In the genomic region with DNA sequence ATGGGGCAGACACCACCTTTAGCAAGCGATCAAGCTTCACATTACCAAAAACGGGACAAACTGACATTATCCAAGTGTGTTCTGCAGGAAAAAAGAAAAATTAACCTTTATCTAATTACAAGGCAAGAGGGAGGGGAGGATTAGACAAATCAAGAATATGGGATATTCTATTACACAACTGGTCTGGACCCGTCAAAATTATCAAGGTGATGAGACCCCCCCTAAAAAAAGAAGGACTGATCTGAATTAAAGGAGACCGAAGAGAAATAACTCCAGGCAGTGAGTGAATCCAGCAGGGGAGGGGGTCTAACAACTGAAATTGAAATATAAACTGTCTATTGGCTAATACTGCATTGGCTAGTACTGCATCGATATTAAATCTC, we compare ENCODE assay signal across 8 cellular contexts. TPM values are rescaled to one million over a fixed set of nuclear protein-coding genes. Genes with fewer than 3 reads are reported as not detected.
A peak's percentile ranks its signal among the peaks of the same experiment; 100 is the strongest.
DNase-seq lines count a peak whose midpoint lies in the region; FAIRE-seq and TF ChIP-seq lines count a peak whose summit lies in the region.

No MANE protein-coding gene starts in this region.

- H3K4me2 ChIP-seq in H9 (ENCODE audit: insufficient read depth, insufficient read length, low read length) = peak overlapping the region; percentile 67

- DNase-seq in H9 (no peak), glutamatergic neuron (no peak), middle frontal gyrus (ENCODE audit: extremely low spot score, low spot score) (no peak), cortex of kidney (lab: John Stamatoyannopoulos, UW) (no peak), frontal cortex (ENCODE audit: low spot score in 2 of 2) (no peak), HTR-8/SVneo (ENCODE audit: insufficient read length, low spot score) (no peak)

- no peak overlapping the region for H2BK120ac ChIP-seq in H9 (ENCODE audit: low read depth, low read length, poor library complexity, severe bottlenecking)

- TF ChIP-seq CTCF in H9 (conservative IDR thresholded peaks at IDR 0.05) (no peak), WI38 (IDR thresholded peaks at IDR 0.05; ENCODE audit: low read depth, low read length) (no peak), glutamatergic neuron (IDR thresholded peaks at IDR 0.05; ENCODE audit: partially characterized antibody, unreplicated experiment) (no peak)

- no CpG with 5 or more reads among the region's 5 CpGs for WGBS in H9 (ENCODE audit: extremely low coverage, insufficient read length, low lambda C conversion rate)

- H2BK20ac ChIP-seq in H9 (ENCODE audit: low read depth, low read length, poor library complexity, severe bottlenecking) = no peak overlapping the region

- H3K9ac ChIP-seq in H9 (ENCODE audit: extremely low read depth, insufficient read length, low read length) (peak overlapping the region; percentile 48), skeletal muscle tissue (ENCODE audit: low read depth in 1 of 3, low read length in 3 of 3) (peak overlapping the region; percentile 94 to 98 (median 97))

- no peak overlapping the region for H4K91ac ChIP-seq in H9 (ENCODE audit: insufficient read length, low read depth, low read length)

- H3K23ac ChIP-seq in H9 (ENCODE audit: insufficient read length, low read depth, low read length) = no peak overlapping the region

- H3K9me3 ChIP-seq in H9 (ENCODE audit: control insufficient read depth, low read depth, low read length) = no peaks in the 10 kb centered on the region
- no peaks in the 10 kb centered on the region for H3K9me3 ChIP-seq in skeletal muscle tissue (ENCODE audit: control insufficient read depth in 3 of 3, low read length in 3 of 3)

- H3K36me3 Mint-ChIP-seq in H9 (ENCODE audit: insufficient read depth in 1 of 3, low read depth in 3 of 3) (peaks cover 0 to 22% (median under 1%) of the 10 kb centered on the region in 3 experiments; a peak in 4 of 7 replicates), glutamatergic neuron (ENCODE audit: unreplicated experiment) (no peaks in the 10 kb centered on the region)

- peaks cover under 1 to 13% (median 12%) of the 10 kb centered on the region in 3 donors for H3K36me3 ChIP-seq in skeletal muscle tissue (ENCODE audit: control insufficient read depth in 3 of 3, insufficient read depth in 3 of 3, low read length in 3 of 3)

- no peak overlapping the region for H2BK5ac ChIP-seq in H9 (ENCODE audit: insufficient read length, low read length)

- H3K27ac ChIP-seq in H9 (ENCODE audit: insufficient read length, low read depth, low read length) (no peak overlapping the region), skeletal muscle tissue (ENCODE audit: low read depth, low read length) (peak overlapping the region; percentile 99)

- H2AFZ ChIP-seq in H9 (ENCODE audit: low read length) = no peak overlapping the region

- no peak overlapping the region for H3K4ac ChIP-seq in H9 (ENCODE audit: low read depth, low read length)

- no peak overlapping the region for H3K14ac ChIP-seq in H9 (ENCODE audit: insufficient read depth, low read length)

- no peaks in the 10 kb centered on the region for H3K27me3 ChIP-seq in H9 (ENCODE audit: insufficient read depth, low read length)
- no peaks in the 10 kb centered on the region for H3K27me3 ChIP-seq in skeletal muscle tissue (ENCODE audit: control insufficient read depth in 3 of 3, insufficient read depth in 3 of 3, low read length in 3 of 3)

- H4K8ac ChIP-seq in H9 (replicated peaks; ENCODE audit: insufficient read length, low read depth, low read length) = no peak overlapping the region

- H3K56ac ChIP-seq in H9 (ENCODE audit: insufficient read length, low read depth, low read length) = no peak overlapping the region

- H3K4me1 Mint-ChIP-seq in H9 (peaks cover 10 to 16% of the 10 kb centered on the region in 2 experiments), glutamatergic neuron (ENCODE audit: low read depth, unreplicated experiment) (peaks cover 13% of the 10 kb centered on the region)

- H3K27me3 Mint-ChIP-seq in H9 (ENCODE audit: low read depth) (no peaks in the 10 kb centered on the region), glutamatergic neuron (ENCODE audit: unreplicated experiment) (peaks cover 8% of the 10 kb centered on the region)

- H3K9me3 Mint-ChIP-seq in H9 (no peaks in the 10 kb centered on the region; a peak in 1 of 5 replicates), glutamatergic neuron (ENCODE audit: unreplicated experiment) (peaks cover 3% of the 10 kb centered on the region)

- no peaks in the 10 kb centered on the region for H3K79me1 ChIP-seq in H9 (ENCODE audit: insufficient read depth, low read depth, low read length, poor library complexity, severe bottlenecking)

- H2AK5ac ChIP-seq in H9 (ENCODE audit: insufficient read length, low read length) = no peak overlapping the region

- H2BK15ac ChIP-seq in H9 (ENCODE audit: low read depth, low read length) = no peak overlapping the region

- no peaks in the 10 kb centered on the region for H3K4me1 ChIP-seq in H9 (ENCODE audit: insufficient read depth, low read length)
- peaks cover 17 to 25% (median 23%) of the 10 kb centered on the region in 3 donors for H3K4me1 ChIP-seq in skeletal muscle tissue (ENCODE audit: control insufficient read depth in 3 of 3, insufficient read depth in 3 of 3, low read length in 3 of 3)

- H3K4me3 Mint-ChIP-seq in H9 (peak overlapping the region; percentile 94 to 95), glutamatergic neuron (ENCODE audit: unreplicated experiment) (peak overlapping the region; percentile 97)

- H4K20me1 ChIP-seq in H9 (ENCODE audit: control insufficient read depth, insufficient read depth, insufficient read length) = no peaks in the 10 kb centered on the region

- H3K4me3 ChIP-seq in WI38 (ENCODE audit: low read depth, low read length) = peak overlapping the region; percentile 70
- peak overlapping the region; percentile 80 to 94 (median 87) for H3K4me3 ChIP-seq in skeletal muscle tissue (ENCODE audit: low read length in 3 of 3)

- H3K18ac ChIP-seq in H9 (ENCODE audit: insufficient read length, low read depth, low read length) = no peak overlapping the region

- H3K27ac Mint-ChIP-seq in H9 = peak overlapping the region; percentile 97 to 99 (median 99); a peak in 6 of 7 replicates
- peak overlapping the region; percentile 95 for H3K27ac Mint-ChIP-seq in glutamatergic neuron (ENCODE audit: unreplicated experiment)

- no peak overlapping the region for H2BK12ac ChIP-seq in H9 (ENCODE audit: insufficient read length, low read depth, low read length)

- no peak for FAIRE-seq in frontal cortex (lab: Jason Lieb, UNC)
- no peak for FAIRE-seq in HTR-8/SVneo (lab: Jason Lieb, UNC)

- no peaks in the 10 kb centered on the region for H3K79me2 ChIP-seq in H9 (ENCODE audit: insufficient read depth, low read length)

- no peak overlapping the region for H3T11ph ChIP-seq in H9 (ENCODE audit: low read length)

- H3K23me2 ChIP-seq in H9 (ENCODE audit: insufficient read length, low read depth, low read length, poor library complexity, severe bottlenecking) = peaks cover 3% of the 10 kb centered on the region

- no peak overlapping the region for H4K5ac ChIP-seq in H9 (ENCODE audit: insufficient read length, low read depth, low read length)

RNA-seq across cellular contexts. Expression of a gene that starts 0.4 kb away (rescaled TPM):
- total RNA-seq in H9 (2021) (36.5 and 37.6 TPM in 2 replicates), glutamatergic neuron (ENCODE audit: unreplicated experiment) (23.2 TPM), skeletal muscle tissue (33.4 TPM), frontal cortex (14.3 TPM)

RNA-seq across cellular contexts. Expression of a gene that starts 48.5 kb away (rescaled TPM):
- 0.31 TPM in 1 of 2 replicates, not detected in the other for total RNA-seq in H9 (2021)
- total RNA-seq in glutamatergic neuron (ENCODE audit: unreplicated experiment) = not detected
- total RNA-seq in skeletal muscle tissue = not detected
- total RNA-seq in frontal cortex = 1.6 TPM
